ENCODE assay signal across 1 cellular context in genomic region chr3:179733797-179734196, GRCh38.
TF ChIP-seq lines count a peak whose summit lies in the region.

No MANE protein-coding gene starts in this region.

TF ChIP-seq in HepG2, 621 proteins besides CTCF, POLR2A, EP300 and RAD21:
- TF ChIP-seq ZNF256 (CRISPR knock-in tag; conservative IDR thresholded peaks at IDR 0.05) (no peak), FUBP1 (CRISPR knock-in tag; IDR thresholded peaks at IDR 0.05; ENCODE audit: borderline replicate concordance) (no peak), RERE (CRISPR knock-in tag; IDR thresholded peaks at IDR 0.05; ENCODE audit: low read depth) (no peak), ZNF260 (CRISPR knock-in tag; IDR thresholded peaks at IDR 0.05; ENCODE audit: borderline replicate concordance, low read depth) (no peak)
- TF ChIP-seq, protein P1, sequence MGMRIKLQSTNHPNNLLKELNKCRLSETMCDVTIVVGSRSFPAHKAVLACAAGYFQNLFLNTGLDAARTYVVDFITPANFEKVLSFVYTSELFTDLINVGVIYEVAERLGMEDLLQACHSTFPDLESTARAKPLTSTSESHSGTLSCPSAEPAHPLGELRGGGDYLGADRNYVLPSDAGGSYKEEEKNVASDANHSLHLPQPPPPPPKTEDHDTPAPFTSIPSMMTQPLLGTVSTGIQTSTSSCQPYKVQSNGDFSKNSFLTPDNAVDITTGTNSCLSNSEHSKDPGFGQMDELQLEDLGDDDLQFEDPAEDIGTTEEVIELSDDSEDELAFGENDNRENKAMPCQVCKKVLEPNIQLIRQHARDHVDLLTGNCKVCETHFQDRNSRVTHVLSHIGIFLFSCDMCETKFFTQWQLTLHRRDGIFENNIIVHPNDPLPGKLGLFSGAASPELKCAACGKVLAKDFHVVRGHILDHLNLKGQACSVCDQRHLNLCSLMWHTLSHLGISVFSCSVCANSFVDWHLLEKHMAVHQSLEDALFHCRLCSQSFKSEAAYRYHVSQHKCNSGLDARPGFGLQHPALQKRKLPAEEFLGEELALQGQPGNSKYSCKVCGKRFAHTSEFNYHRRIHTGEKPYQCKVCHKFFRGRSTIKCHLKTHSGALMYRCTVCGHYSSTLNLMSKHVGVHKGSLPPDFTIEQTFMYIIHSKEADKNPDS (CRISPR knock-in tag; IDR thresholded peaks at IDR 0.05): no peak
